In the genomic region with DNA sequence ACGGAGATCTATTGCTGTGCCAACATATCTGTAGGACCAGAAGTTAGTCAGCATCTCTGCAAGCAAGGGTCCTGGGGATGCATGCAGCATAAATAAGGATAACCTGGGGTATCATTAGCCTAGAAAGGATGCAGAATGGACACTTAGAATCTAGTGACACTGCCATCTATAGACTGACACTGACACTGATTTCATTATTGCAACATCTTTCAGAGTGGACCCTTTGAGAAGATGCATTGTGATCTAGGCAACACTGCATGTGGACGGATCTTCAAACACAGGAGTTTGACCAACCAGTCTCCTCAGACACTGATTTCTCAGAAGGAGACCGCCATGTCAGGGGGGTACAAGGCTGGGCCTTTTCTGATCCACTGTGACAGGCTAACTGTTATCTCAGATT, we compare ENCODE assay signal across 1 cellular context.
A peak's percentile ranks its signal among the peaks of the same experiment; 100 is the strongest.
TF ChIP-seq lines count a peak whose summit lies in the region.

No MANE protein-coding gene starts in this region.

TF ChIP-seq in H1, 55 proteins besides CTCF, POLR2A, EP300 and RAD21:
- TF ChIP-seq SRF (IDR thresholded peaks at IDR 0.05; ENCODE audit: low read depth, low read length) (no peak), CEBPB (IDR thresholded peaks at IDR 0.05; ENCODE audit: low read depth, low read length) (peak; percentile 52; the same call in 1 of the 2 replicates)
TF ChIP-seq in H1: peak in this region for 1.
